ENCODE assay signal across 8 cellular contexts in genomic region chr2:219177594-219178376, GRCh38. TPM values are rescaled to one million over a fixed set of nuclear protein-coding genes. Genes with fewer than 3 reads are reported as not detected.
DNase-seq lines count a peak whose midpoint lies in the region; ATAC-seq and TF ChIP-seq lines count a peak whose summit lies in the region.

Gene RETREG2, plus strand, starts transcription at chr2:219178275. Its CDS starts 78 bp downstream, at chr2:219178353.

- no peak for TF ChIP-seq CTCF in KMS-11 (conservative IDR thresholded peaks at IDR 0.05; ENCODE audit: low read depth, low read length)

- H3K4me2 ChIP-seq in KMS-11 = peak within 1 kb of the TSS; percentile 98

- H3K9ac ChIP-seq in KMS-11 = peak within 1 kb of the TSS; percentile 59

- H3K9me3 Mint-ChIP-seq in naive thymus-derived CD4-positive, alpha-beta T cell = peaks cover 0 to 3% (median 0%) of the 10 kb centered on the region in 11 donors

- no peaks in the 10 kb centered on the region for H4K20me1 ChIP-seq in KMS-11 (ENCODE audit: insufficient read depth)

- H2AFZ ChIP-seq in KMS-11 (ENCODE audit: low read depth) = peak within 1 kb of the TSS; percentile 86

- H3K4me3 Mint-ChIP-seq in naive thymus-derived CD4-positive, alpha-beta T cell = peak within 1 kb of the TSS; percentile 90 to 99 (median 96)

- CTCF ChIA-PET in naive thymus-derived CD4-positive, alpha-beta T cell (lab: Charles Lee) = interaction anchor here (0.6 to 7.2 kb wide), 3 partner anchors 30 to 74 kb away, joined by 3 to 54 read pairs (median 5); partner anchors contain the start of gene ZFAND2B

- intact Hi-C loops in naive thymus-derived CD4-positive, alpha-beta T cell (cut with micrococcal nuclease) = loop anchor here (1.0 to 5.0 kb wide), 23 partner anchors 17 to 960 kb away; partner anchors contain the start of genes ANKZF1 (in 2 of the 2), ATG9A (in 2 of the 2), CHPF (in 2 of the 2) and DNAJB2 (in 2 of the 2)

- peak within 1 kb of the TSS; percentile 60 for H3K4me3 ChIP-seq in KMS-11 (IDR thresholded peaks at IDR 0.05; ENCODE audit: insufficient read depth, low read depth, low read length)
- peak within 1 kb of the TSS; percentile 97 for H3K4me3 ChIP-seq in naive thymus-derived CD4-positive, alpha-beta T cell (ENCODE audit: low read length)

- H3K4me1 Mint-ChIP-seq in naive thymus-derived CD4-positive, alpha-beta T cell = peaks cover 48 to 80% (median 69%) of the 10 kb centered on the region in 7 donors

- H3K36me3 ChIP-seq in KMS-11 (ENCODE audit: insufficient read depth) = no peaks in the 10 kb centered on the region
- H3K36me3 ChIP-seq in naive thymus-derived CD4-positive, alpha-beta T cell (ENCODE audit: control insufficient read depth in 2 of 3, insufficient read depth in 3 of 3, low read length in 3 of 3) = peaks cover 21 to 54% (median 33%) of the 10 kb centered on the region in 3 experiments

- H3K79me2 ChIP-seq in KMS-11 (ENCODE audit: insufficient read depth, low read depth) = peaks cover 29% of the 10 kb centered on the region; the same call in 1 of the 2 replicates

- no peaks in the 10 kb centered on the region for H3K27me3 ChIP-seq in KMS-11 (ENCODE audit: insufficient read depth, low read depth)
- no peaks in the 10 kb centered on the region for H3K27me3 ChIP-seq in naive thymus-derived CD4-positive, alpha-beta T cell (ENCODE audit: control insufficient read depth in 2 of 2, insufficient read depth in 2 of 2, low read length in 2 of 2)

- H3K27me3 Mint-ChIP-seq in naive thymus-derived CD4-positive, alpha-beta T cell = no peaks in the 10 kb centered on the region

- DNase-seq in DMS114 treated with DMSO at 0.1 percent for 48 hours (lab: John Stamatoyannopoulos, UW; ENCODE audit: unreplicated experiment) (peak; percentile 85), RKO (ENCODE audit: low spot score) (peak; percentile 93), activated T-helper 1 cell treated with Interleukin-2 at 50 U/mL for 16 hours (ENCODE audit: low read depth) (peak; percentile 74), fibroblast of gingiva (ENCODE audit: low read depth) (peak; percentile 91)
- peak; percentile 79 to 86 (median 83) for DNase-seq in naive thymus-derived CD4-positive, alpha-beta T cell
- peak; percentile 74 to 92 (median 85) for DNase-seq in stimulated activated naive CD4-positive, alpha-beta T cell (lab: John Stamatoyannopoulos, UW)

- H3K27ac ChIP-seq in KMS-11 = peak within 1 kb of the TSS; percentile 81
- H3K27ac ChIP-seq in naive thymus-derived CD4-positive, alpha-beta T cell (ENCODE audit: low read depth, low read length) = peak within 1 kb of the TSS; percentile 96

- POLR2A ChIA-PET in naive thymus-derived CD4-positive, alpha-beta T cell (lab: Charles Lee) = interaction anchor here (0.6 to 10.4 kb wide), 14 partner anchors 9 to 210 kb away, joined by 4 to 343 read pairs (median 18); partner anchors contain the start of genes ABCB6, ANKZF1, ATG9A and DNAJB2

- H3K27ac Mint-ChIP-seq in naive thymus-derived CD4-positive, alpha-beta T cell = peak within 1 kb of the TSS; percentile 97 to 100 (median 99)

- H3K36me3 Mint-ChIP-seq in naive thymus-derived CD4-positive, alpha-beta T cell = peaks cover 6 to 26% (median 13%) of the 10 kb centered on the region in 5 donors

- ATAC-seq in GM21528 (IDR thresholded peaks at IDR 0.05; ENCODE audit: low FRiP score, unreplicated experiment) = peak; percentile 46
- peak; percentile 73 for ATAC-seq in naive thymus-derived CD4-positive, alpha-beta T cell

- no peaks in the 10 kb centered on the region for H3K9me3 ChIP-seq in naive thymus-derived CD4-positive, alpha-beta T cell (ENCODE audit: control insufficient read depth in 2 of 3, low read length in 3 of 3)

- peaks cover 18% of the 10 kb centered on the region for H3K4me1 ChIP-seq in KMS-11 (ENCODE audit: low read depth, poor library complexity, severe bottlenecking)
- peaks cover 44 to 47% of the 10 kb centered on the region in 2 donors for H3K4me1 ChIP-seq in naive thymus-derived CD4-positive, alpha-beta T cell (ENCODE audit: control insufficient read depth in 2 of 2, insufficient read depth in 2 of 2, low read length in 2 of 2)

RNA-seq across cellular contexts. Expression of gene RETREG2, which starts in this region (rescaled TPM):
- 100 to 1,000 TPM in 2 of 5 experiments, 10 to 100 TPM in 3; 70.2 to 124 (median 90.9) TPM for total RNA-seq in naive thymus-derived CD4-positive, alpha-beta T cell
- polyA plus RNA-seq in naive thymus-derived CD4-positive, alpha-beta T cell = 10 to 100 TPM; 58.5 to 62.4 TPM

Comparison
In these comparisons a context has a peak if more than half of its experiments do, and no peak if none do; other contexts are left out.
1. Peak in every context shown above with its lines: DNase-seq, ATAC-seq, H3K4me3 ChIP-seq and H3K27ac ChIP-seq.